15 cellular contexts compared by ENCODE assay signal in genomic region chr10:60914676-60915075, GRCh38. TPM values are rescaled to one million over a fixed set of nuclear protein-coding genes. Genes with fewer than 3 reads are reported as not detected.
A peak's percentile ranks its signal among the peaks of the same experiment; 100 is the strongest.
DNase-seq lines count a peak whose midpoint lies in the region; ATAC-seq and TF ChIP-seq lines count a peak whose summit lies in the region.
"Had no signal": no experiment of that assay in that cellular context is flagged by ENCODE, and none has a peak within 500 bp of the region (broad histone marks: within the 10 kb centered on the region; RNA-seq: fewer than 3 reads in every experiment).

No MANE protein-coding gene starts in this region.

- no peak overlapping the region for H2AFZ ChIP-seq in osteoblast (ENCODE audit: low read length)

- H3K4me2 ChIP-seq in osteoblast (ENCODE audit: insufficient read depth, low read length), result peak overlapping the region; percentile 64

- H3K4me3 ChIP-seq in osteoblast (ENCODE audit: insufficient read depth, low read length), result peak overlapping the region; percentile 29
- H3K4me3 ChIP-seq: upper lobe of left lung had no signal

- H3K27ac Mint-ChIP-seq in activated naive CD4-positive, alpha-beta T cell treated with anti-CD3 and anti-CD28 coated beads, Interleukin-2, amount 50 U/mL, for 72 hours, result no peak overlapping the region
- H3K27ac Mint-ChIP-seq in progenitor cell of endocrine pancreas, result no peak overlapping the region
- H3K27ac Mint-ChIP-seq: B cell, naive B cell had no signal

- no peaks in the 10 kb centered on the region for H3K27me3 ChIP-seq in osteoblast (ENCODE audit: insufficient read depth, low read length)
- H3K27me3 ChIP-seq: foreskin keratinocyte, upper lobe of left lung had no signal

- H3K9me3 Mint-ChIP-seq in activated naive CD4-positive, alpha-beta T cell treated with anti-CD3 and anti-CD28 coated beads, Interleukin-2, amount 50 U/mL, for 72 hours, result no peaks in the 10 kb centered on the region
- H3K9me3 Mint-ChIP-seq in progenitor cell of endocrine pancreas (ENCODE audit: low read depth), result peaks cover 2% of the 10 kb centered on the region

- no peaks in the 10 kb centered on the region for H3K4me1 Mint-ChIP-seq in progenitor cell of endocrine pancreas (ENCODE audit: low read depth)

- no peaks in the 10 kb centered on the region for H3K36me3 Mint-ChIP-seq in activated naive CD4-positive, alpha-beta T cell treated with anti-CD3 and anti-CD28 coated beads, Interleukin-2, amount 50 U/mL, for 72 hours
- peaks cover 22% of the 10 kb centered on the region for H3K36me3 Mint-ChIP-seq in progenitor cell of endocrine pancreas (ENCODE audit: insufficient read depth)

- peak; percentile 94 for DNase-seq in ACHN
- DNase-seq in RPMI7951 (ENCODE audit: low read depth), result peak; percentile 57
- DNase-seq in fibroblast of peridontal ligament (ENCODE audit: extremely low read depth), result peak; percentile 97
- DNase-seq in osteoblast (ENCODE audit: insufficient read length, low spot score, missing footprints), result peak; percentile 80
- no peak for DNase-seq in activated naive CD4-positive, alpha-beta T cell treated with anti-CD3 and anti-CD28 coated beads, Interleukin-2, amount 50 U/mL, for 72 hours (ENCODE audit: low spot score in 2 of 2)
- no peak for DNase-seq in progenitor cell of endocrine pancreas (ENCODE audit: low spot score, unreplicated experiment)
- DNase-seq in stimulated activated naive CD4-positive, alpha-beta T cell treated with Interleukin-2 at 50 U/mL for 16 hours (lab: John Stamatoyannopoulos, UW), result no peak
- DNase-seq in NCI-H1092 (lab: John Stamatoyannopoulos, UW), result no peak
- DNase-seq: activated CD4-positive, CD25-positive, alpha-beta regulatory T cell treated with anti-CD3 and anti-CD28 coated beads, Interleukin-2, amount 50 U/mL, for 72 hours; activated naive CD4-positive, alpha-beta T cell treated with Interleukin-2 at 50 U/mL for 16 hours; foreskin keratinocyte; naive B cell; upper lobe of left lung had no signal

- no peaks in the 10 kb centered on the region for H3K79me2 ChIP-seq in osteoblast (ENCODE audit: insufficient read depth, low read length)

- H3K36me3 ChIP-seq in osteoblast (ENCODE audit: insufficient read depth, low read length), result peaks cover 9% of the 10 kb centered on the region
- H3K36me3 ChIP-seq: upper lobe of left lung had no signal

- no peaks in the 10 kb centered on the region for H4K20me1 ChIP-seq in osteoblast (ENCODE audit: insufficient read depth, low read length)

- no peaks in the 10 kb centered on the region for H3K9me3 ChIP-seq in osteoblast (ENCODE audit: low read depth, low read length)
- H3K9me3 ChIP-seq: upper lobe of left lung had no signal

- H3K4me1 ChIP-seq in osteoblast (ENCODE audit: insufficient read depth, low read length), result peaks cover 33% of the 10 kb centered on the region
- H3K4me1 ChIP-seq: foreskin keratinocyte had no signal

- H3K27me3 Mint-ChIP-seq in progenitor cell of endocrine pancreas, result no peaks in the 10 kb centered on the region

- peak overlapping the region; percentile 74 for H3K27ac ChIP-seq in osteoblast (ENCODE audit: low read depth, low read length)
- H3K27ac ChIP-seq: foreskin keratinocyte had no signal

- ATAC-seq in activated naive CD4-positive, alpha-beta T cell treated with anti-CD3 and anti-CD28 coated beads, Interleukin-2, amount 50 U/mL, for 72 hours, result no peak
- ATAC-seq: foreskin keratinocyte, Panc1 had no signal

- H3K4me3 Mint-ChIP-seq in progenitor cell of endocrine pancreas (ENCODE audit: low read depth), result no peak overlapping the region
- H3K4me3 Mint-ChIP-seq: B cell, naive B cell had no signal

- TF ChIP-seq CTCF in osteoblast (IDR thresholded peaks at IDR 0.05; ENCODE audit: extremely low read depth, low read depth, low read length) (no peak), progenitor cell of endocrine pancreas (IDR thresholded peaks at IDR 0.05; ENCODE audit: unreplicated experiment) (no peak)

- in situ Hi-C loops in ACHN (cut with HindIII; ENCODE audit: low pct_ligation_motif_present, low pct_unique_long_range_greater_than_20kb, low sequenced_read_pairs), result no loop called here

RNA-seq across cellular contexts. Expression of gene RHOBTB1, which starts 29.3 kb away (rescaled TPM):
- total RNA-seq in RPMI7951 (2014; rRNA removed; shearing (Covaris generic)), result 10.1 and 12.4 TPM in 2 replicates
- total RNA-seq in osteoblast (32.9 and 38.0 TPM in 2 replicates), progenitor cell of endocrine pancreas (21.7 and 23.8 TPM in 2 replicates)
- under 1 TPM in 1 of 2 donors, not detected in 1; 0.08 TPM for total RNA-seq in activated naive CD4-positive, alpha-beta T cell treated with anti-CD3 and anti-CD28 coated beads, Interleukin-2, amount 50 U/mL, for 72 hours

Comparison
In these comparisons a context has a peak if more than half of its experiments do, and no peak if none do; other contexts are left out.
1. DNase-seq: peak in ACHN (single experiment), RPMI7951 (single experiment), fibroblast of peridontal ligament (single experiment) and osteoblast (single experiment); none in activated naive CD4-positive, alpha-beta T cell treated with anti-CD3 and anti-CD28 coated beads, Interleukin-2, amount 50 U/mL, for 72 hours (0 of 2), progenitor cell of endocrine pancreas (single experiment), stimulated activated naive CD4-positive, alpha-beta T cell treated with Interleukin-2 at 50 U/mL for 16 hours (single experiment) and NCI-H1092 (single experiment).